2 cellular contexts compared by ENCODE assay signal in genomic region chr10:17499014-17499413, GRCh38. TPM values are rescaled to one million over a fixed set of nuclear protein-coding genes. Genes with fewer than 3 reads are reported as not detected.
"Had no signal": no experiment of that assay in that cellular context is flagged by ENCODE, and none has a peak within 500 bp of the region (broad histone marks: within the 10 kb centered on the region; RNA-seq: fewer than 3 reads in every experiment).

No MANE protein-coding gene starts in this region.

RNA-seq across cellular contexts. Expression of gene ST8SIA6, which starts 44.6 kb away (rescaled TPM):
- total RNA-seq: neural crest cell, smooth muscle cell had no signal
